7 cellular contexts compared by ENCODE assay signal in genomic region chr18:70263336-70263735, GRCh38.
"Had no signal": no experiment of that assay in that cellular context is flagged by ENCODE, and none has a peak within 500 bp of the region (broad histone marks: within the 10 kb centered on the region; RNA-seq: fewer than 3 reads in every experiment).

No MANE protein-coding gene starts in this region.

- H3K4me1 Mint-ChIP-seq: IgD-negative memory B cell had no signal

- DNase-seq: IMR-90, KBM-7, KG1 had no signal

- H3K4me3 ChIP-seq: K562 had no signal

- H3K4me3 Mint-ChIP-seq: IgD-negative memory B cell had no signal

- ATAC-seq: HepG2, K562 had no signal

- H3K27ac ChIP-seq: HL-60 had no signal

- H3K27ac Mint-ChIP-seq: IgD-negative memory B cell had no signal

- H3K27me3 Mint-ChIP-seq: IgD-negative memory B cell had no signal
